In the genomic region with DNA sequence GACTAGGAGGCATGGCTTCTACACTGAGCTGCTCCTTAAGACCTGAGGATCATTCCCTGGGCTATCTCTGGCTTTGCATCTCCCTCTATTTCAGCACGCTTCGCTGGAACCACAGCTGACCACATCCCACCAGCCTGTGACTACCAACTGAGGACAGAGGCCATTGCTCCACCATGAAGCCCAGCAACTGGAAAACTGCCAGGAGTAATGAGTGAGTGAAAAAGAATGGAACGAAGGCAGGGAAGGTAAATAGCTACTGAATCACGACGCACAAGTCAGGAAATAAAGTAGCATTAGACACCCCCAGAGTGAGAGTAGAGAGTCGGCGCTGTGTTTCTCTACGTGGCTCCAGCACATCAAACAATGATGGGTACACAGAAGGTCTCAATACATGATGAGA, we compare ENCODE assay signal across 16 cellular contexts.
"Had no signal": no experiment of that assay in that cellular context is flagged by ENCODE, and none has a peak within 500 bp of the region (broad histone marks: within the 10 kb centered on the region; RNA-seq: fewer than 3 reads in every experiment).

No MANE protein-coding gene starts in this region.

- H3K9me3 ChIP-seq: esophagus muscularis mucosa, lower lobe of right lung, pancreas had no signal

- ATAC-seq: activated naive CD8-positive, alpha-beta T cell treated with anti-CD3 and anti-CD28 coated beads, Interleukin-2, amount 50 U/mL, for 24 hours; activated T-helper 17 cell treated with anti-CD3 and anti-CD28 coated beads, Interleukin-2, amount 50 U/mL, for 72 hours; left colon; lower lobe of right lung; pancreas; stimulated activated naive CD8-positive, alpha-beta T cell treated with anti-CD3 and anti-CD28 coated beads, Interleukin-15, amount 100 ng/mL, for 72 hours had no signal

- H3K4me1 ChIP-seq: esophagus muscularis mucosa, lower lobe of right lung, pancreas had no signal

- DNase-seq: activated CD4-positive, alpha-beta T cell treated with anti-CD3 and anti-CD28 coated beads for 1 hour; activated CD4-positive, alpha-beta T cell treated with anti-CD3 and anti-CD28 coated beads, Interleukin-2, amount 50 U/mL, for 4 hours; activated naive CD4-positive, alpha-beta T cell treated with anti-CD3 and anti-CD28 coated beads for 36 hours; activated naive CD8-positive, alpha-beta T cell treated with anti-CD3 and anti-CD28 coated beads, Interleukin-2, amount 50 U/mL, for 24 hours; central memory CD4-positive, alpha-beta T cell; foreskin fibroblast; glutamatergic neuron; hypothalamus; left colon; lower lobe of right lung; pancreas; stimulated activated CD4-positive, alpha-beta T cell treated with anti-CD3 and anti-CD28 coated beads, Interleukin-1b, Interleukin-23, amount 100 ng/mL, for 48 hours; stimulated activated naive CD8-positive, alpha-beta T cell treated with anti-CD3 and anti-CD28 coated beads, Interleukin-15, amount 100 ng/mL, for 72 hours had no signal

- FAIRE-seq: pancreas had no signal

- H3K4me3 ChIP-seq: coronary artery, esophagus muscularis mucosa, lower lobe of right lung, pancreas had no signal

- H3K36me3 ChIP-seq: pancreas had no signal

- H3K27ac ChIP-seq: coronary artery, esophagus muscularis mucosa, lower lobe of right lung, pancreas had no signal
